In genomic region chr10:28302012-28302667, GRCh38 we compare ENCODE assay signal across 8 cellular contexts. TPM values are rescaled to one million over a fixed set of nuclear protein-coding genes. Genes with fewer than 3 reads are reported as not detected.
DNase-seq lines count a peak whose midpoint lies in the region.

No MANE protein-coding gene starts in this region.

- H3K36me3 ChIP-seq in mesenchymal stem cell (ENCODE audit: control insufficient read depth in 1 of 2, insufficient read depth in 2 of 2, low read depth in 1 of 2, low read length in 2 of 2), result no peaks in the 10 kb centered on the region

- H3K27me3 ChIP-seq in mesenchymal stem cell (ENCODE audit: control insufficient read depth in 1 of 2, insufficient read depth in 1 of 2, low read length in 2 of 2), result peaks cover 29 to 49% of the 10 kb centered on the region in 2 experiments

- H3K27ac ChIP-seq in caudate nucleus (ENCODE audit: low read depth, low read length) (no peak overlapping the region), mesenchymal stem cell (ENCODE audit: low read length, poor library complexity, severe bottlenecking) (no peak overlapping the region)

- peak overlapping the region; percentile 94 for H2AFZ ChIP-seq in mesenchymal stem cell (ENCODE audit: low read depth, low read length)

- H3K4ac ChIP-seq in mesenchymal stem cell (ENCODE audit: low read depth in 1 of 2, low read length in 2 of 2), result no peak overlapping the region

- no peak overlapping the region for H2BK12ac ChIP-seq in mesenchymal stem cell (ENCODE audit: low read length in 2 of 2)

- H3K18ac ChIP-seq in mesenchymal stem cell (ENCODE audit: low read depth in 1 of 2, low read length in 2 of 2), result no peak overlapping the region

- no peaks in the 10 kb centered on the region for H3K9me3 ChIP-seq in mesenchymal stem cell (ENCODE audit: control insufficient read depth, low read length)

- no peak overlapping the region for H2BK120ac ChIP-seq in mesenchymal stem cell (ENCODE audit: low read depth, low read length)

- H3K9ac ChIP-seq in mesenchymal stem cell (ENCODE audit: low read length), result no peak overlapping the region

- no peak overlapping the region for H2BK5ac ChIP-seq in mesenchymal stem cell (ENCODE audit: low read depth, low read length, poor library complexity, severe bottlenecking)

- H2AK5ac ChIP-seq in mesenchymal stem cell (ENCODE audit: low read length, severe bottlenecking), result no peak overlapping the region

- H4K91ac ChIP-seq in mesenchymal stem cell (ENCODE audit: low read length), result no peak overlapping the region

- 0% methylated on average over 13 of the region's 30 CpGs for WGBS in mesenchymal stem cell

- H3K4me1 ChIP-seq in mesenchymal stem cell (ENCODE audit: control insufficient read depth, insufficient read depth, low read depth, low read length), result peaks cover 2% of the 10 kb centered on the region

- no peak overlapping the region for H4K8ac ChIP-seq in mesenchymal stem cell (ENCODE audit: low read length)

- no peak overlapping the region for H3K23ac ChIP-seq in mesenchymal stem cell (ENCODE audit: low read length in 2 of 2)

- DNase-seq in SKM-1 treated with dmso at 0.1 percent for 144 hours (lab: John Stamatoyannopoulos, UW; ENCODE audit: unreplicated experiment) (peak; percentile 10), SKM-1 (lab: John Stamatoyannopoulos, UW; ENCODE audit: unreplicated experiment) (no peak), NCI-H1417 (lab: John Stamatoyannopoulos, UW) (peak; percentile 49 to 82 (median 70)), caudate nucleus (lab: John Stamatoyannopoulos, UW) (peak in 39 of 61 donors; percentile 4 to 82 (median 29)), mesenchymal stem cell (peak; percentile 30), ureter (ENCODE audit: low spot score) (peak; percentile 44), germinal center (ENCODE audit: low spot score) (no peak)
- DNase-seq in effector CD8-positive, alpha-beta T cell (lab: John Stamatoyannopoulos, UW), result no peak

- H3K4me3 ChIP-seq in mesenchymal stem cell (ENCODE audit: insufficient read depth in 1 of 2, low read depth in 1 of 2, low read length in 2 of 2), result peak overlapping the region; percentile 79

- H3K79me1 ChIP-seq in mesenchymal stem cell (replicated peaks; ENCODE audit: low read length, poor library complexity, severe bottlenecking), result peaks cover 4% of the 10 kb centered on the region

- H3K14ac ChIP-seq in mesenchymal stem cell (ENCODE audit: low read length in 2 of 2), result no peak overlapping the region

- H3K4me2 ChIP-seq in mesenchymal stem cell (ENCODE audit: low read length, poor library complexity, severe bottlenecking), result peak overlapping the region; percentile 71

- H2BK15ac ChIP-seq in mesenchymal stem cell (ENCODE audit: low read depth, poor library complexity, severe bottlenecking), result no peak overlapping the region

RNA-seq across cellular contexts. Expression of gene MPP7, which starts 0.7 kb away (rescaled TPM):
- 0.10 TPM for polyA plus RNA-seq in mesenchymal stem cell (2013, experiment 1 of 2)
- 0.14 TPM for polyA plus RNA-seq in mesenchymal stem cell (2013, experiment 2 of 2)
- total RNA-seq in ureter, result 35.8 TPM

Comparison
In these comparisons a context has a peak if more than half of its experiments do, and no peak if none do; other contexts are left out.
1. DNase-seq: peak in SKM-1 treated with dmso at 0.1 percent for 144 hours (single experiment), NCI-H1417 (3 of 3), caudate nucleus (39 of 61), mesenchymal stem cell (single experiment) and ureter (single experiment); none in SKM-1 (single experiment), germinal center (single experiment) and effector CD8-positive, alpha-beta T cell (single experiment).